ENCODE assay signal across 8 cellular contexts in genomic region chr17:1865252-1866037, GRCh38. TPM values are rescaled to one million over a fixed set of nuclear protein-coding genes. Genes with fewer than 3 reads are reported as not detected.
DNase-seq lines count a peak whose midpoint lies in the region; ATAC-seq, FAIRE-seq and TF ChIP-seq lines count a peak whose summit lies in the region.

No MANE protein-coding gene starts in this region.

- H3K36me3 ChIP-seq in PC-9 (ENCODE audit: low read depth) (no peaks in the 10 kb centered on the region; the same call in 1 of the 2 replicates), iPS DF 6.9 (ENCODE audit: control insufficient read depth, insufficient read depth, low read length) (no peaks in the 10 kb centered on the region)

- no peak overlapping the region for H3K4me2 ChIP-seq in PC-9

- no peaks in the 10 kb centered on the region for H3K27me3 ChIP-seq in PC-9 (ENCODE audit: insufficient read depth, low read depth)
- no peaks in the 10 kb centered on the region for H3K27me3 ChIP-seq in iPS DF 6.9 (ENCODE audit: control insufficient read depth, insufficient read depth, low read length)

- no peaks in the 10 kb centered on the region for H3K79me2 ChIP-seq in PC-9 (ENCODE audit: low read depth)

- POLR2A ChIA-PET in PC-9 (lab: Charles Lee; ENCODE audit: unreplicated experiment), result interaction anchor here (0.6 kb wide), 1 partner anchor 148 kb away, joined by 4 read pairs; no protein-coding TSS in a partner anchor

- CTCF ChIA-PET in PC-9 (lab: Charles Lee), result interaction anchor here (0.5 to 1.5 kb wide), 6 partner anchors 20 to 151 kb away, joined by 3 to 8 read pairs (median 5); partner anchors contain the start of genes RPA1 and SMYD4

- DNase-seq in AG09309 (ENCODE audit: low read depth) (no peak), GM18507 (ENCODE audit: extremely low spot score, insufficient read length, low read depth) (peak; percentile 29), PC-9 (peak in 1 of 2 experiments; percentile 54), iPS DF 6.9 (ENCODE audit: low read depth, low spot score) (peak; percentile 13), posterior vena cava (ENCODE audit: low spot score) (no peak)
- peak; percentile 54 for DNase-seq in activated naive CD4-positive, alpha-beta T cell treated with anti-CD3 and anti-CD28 coated beads, Interleukin-2, amount 50 U/mL, for 16 hours
- peak; percentile 2 to 15 for DNase-seq in stimulated activated CD8-positive, alpha-beta memory T cell treated with anti-CD3 and anti-CD28 coated beads, Interleukin-15, amount 100 ng/mL, for 4 hours (ENCODE audit: low read depth in 2 of 2)

- no peaks in the 10 kb centered on the region for H3K9me3 ChIP-seq in PC-9 (ENCODE audit: insufficient read depth, low read depth)
- no peaks in the 10 kb centered on the region for H3K9me3 ChIP-seq in iPS DF 6.9 (ENCODE audit: control insufficient read depth, insufficient read depth, low read length)

- no peaks in the 10 kb centered on the region for H3K9me2 ChIP-seq in PC-9 (ENCODE audit: insufficient read depth)

- no peak overlapping the region for H2AFZ ChIP-seq in PC-9

- H4K20me1 ChIP-seq in PC-9 (ENCODE audit: insufficient read depth), result no peaks in the 10 kb centered on the region; the same call in 1 of the 2 replicates

- FAIRE-seq in GM18507 (lab: Jason Lieb, UNC), result peak; percentile 71

- H3K4me1 ChIP-seq in PC-9 (replicated peaks; ENCODE audit: insufficient read depth), result no peaks in the 10 kb centered on the region
- no peaks in the 10 kb centered on the region for H3K4me1 ChIP-seq in iPS DF 6.9 (ENCODE audit: control insufficient read depth, insufficient read depth, low read length)

- TF ChIP-seq CTCF in AG09309 (IDR thresholded peaks at IDR 0.05; ENCODE audit: control insufficient read depth, insufficient read depth, low read depth, low read length, missing control alignments) (peak; percentile 60), PC-9 (conservative IDR thresholded peaks at IDR 0.05) (peak; percentile 84)

- no TSS peak for BruUV-seq in PC-9 (replicated peaks; lab: Mats Ljungman, UMichigan)

- no CpG with 5 or more reads among the region's 17 CpGs for WGBS in iPS DF 6.9 (ENCODE audit: insufficient coverage, insufficient read length)

- H3K4me3 ChIP-seq in AG09309 (ENCODE audit: control insufficient read depth, low read depth, low read length) (no peak overlapping the region), PC-9 (no peak overlapping the region), iPS DF 6.9 (ENCODE audit: low read length) (no peak overlapping the region)

- H3K27ac ChIP-seq in PC-9 (no peak overlapping the region), iPS DF 6.9 (ENCODE audit: low read length) (no peak overlapping the region)

- H3F3A ChIP-seq in PC-9 (ENCODE audit: insufficient read depth, low read depth), result peaks cover 22% of the 10 kb centered on the region

- intact Hi-C loops in PC-9 (cut with micrococcal nuclease; ENCODE audit: unreplicated experiment) (loop anchor here (2.0 kb wide), 1 partner anchor 151 kb away; no protein-coding TSS in a partner anchor), posterior vena cava (cut with DNase I) (loop anchor here in 1 of 2 donors (10.0 kb wide), 2 partner anchors 141 to 291 kb away; partner anchors contain the start of gene WDR81)

- ATAC-seq in HG03135 (IDR thresholded peaks at IDR 0.05; ENCODE audit: unreplicated experiment), result no peak

RNA-seq across cellular contexts. Expression of gene RPA1, which starts 35.6 kb away (rescaled TPM):
- total RNA-seq in PC-9 (2021), result 201 and 212 TPM in 2 replicates
- 10 to 100 TPM; 77.3 to 86.2 TPM for total RNA-seq in posterior vena cava

RNA-seq across cellular contexts. Expression of gene SMYD4, which starts 35.7 kb away (rescaled TPM):
- 19.0 and 23.3 TPM in 2 replicates for total RNA-seq in PC-9 (2021)
- 10 to 100 TPM; 16.8 to 19.7 TPM for total RNA-seq in posterior vena cava

Comparison
In these comparisons a context has a peak if more than half of its experiments do, and no peak if none do; other contexts are left out.
1. DNase-seq: peak in GM18507 (single experiment), activated naive CD4-positive, alpha-beta T cell treated with anti-CD3 and anti-CD28 coated beads, Interleukin-2, amount 50 U/mL, for 16 hours (single experiment), iPS DF 6.9 (single experiment) and stimulated activated CD8-positive, alpha-beta memory T cell treated with anti-CD3 and anti-CD28 coated beads, Interleukin-15, amount 100 ng/mL, for 4 hours (2 of 2); none in AG09309 (single experiment) and posterior vena cava (single experiment).